Comparison of ENCODE assay signal across 18 cellular contexts in the genomic region with DNA sequence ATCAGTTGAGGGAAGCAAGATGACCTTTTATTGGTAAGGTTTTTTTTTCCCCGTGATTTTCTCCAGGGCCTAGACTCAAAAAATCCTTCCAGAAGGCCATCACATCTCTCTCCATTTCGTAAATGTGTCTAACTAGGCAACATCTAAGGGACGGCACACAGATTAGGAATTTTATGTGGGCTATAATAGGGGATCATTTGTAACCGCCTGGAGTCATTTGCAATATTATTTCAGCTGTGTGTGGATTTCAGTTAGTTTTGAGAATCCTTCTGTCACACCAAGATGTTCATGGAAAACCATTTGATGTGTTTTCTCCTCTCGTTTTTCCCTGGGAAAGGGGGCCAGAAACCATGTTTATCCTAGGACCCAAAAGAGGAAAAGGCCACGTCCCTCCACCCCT.
DNase-seq lines count a peak whose midpoint lies in the region; ATAC-seq and TF ChIP-seq lines count a peak whose summit lies in the region.
"Had no signal": no experiment of that assay in that cellular context is flagged by ENCODE, and none has a peak within 500 bp of the region (broad histone marks: within the 10 kb centered on the region; RNA-seq: fewer than 3 reads in every experiment).

No MANE protein-coding gene starts in this region.

- H3K4me3 ChIP-seq in CD8-positive, alpha-beta memory T cell (ENCODE audit: low read length), result no peak overlapping the region
- H3K4me3 ChIP-seq: GM12878, GM23338 had no signal

- no peaks in the 10 kb centered on the region for H3K4me1 ChIP-seq in CD8-positive, alpha-beta memory T cell (ENCODE audit: insufficient read depth, low read length)

- no peaks in the 10 kb centered on the region for H3K9me3 ChIP-seq in CD8-positive, alpha-beta memory T cell (ENCODE audit: low read length)
- H3K9me3 ChIP-seq: Caco-2 had no signal

- H3K36me3 Mint-ChIP-seq in CD8-positive, alpha-beta memory T cell, result no peaks in the 10 kb centered on the region
- H3K36me3 Mint-ChIP-seq: CD4-positive, alpha-beta memory T cell had no signal

- H3K27me3 ChIP-seq in CD8-positive, alpha-beta memory T cell (ENCODE audit: insufficient read depth, low read length, poor library complexity, severe bottlenecking), result no peaks in the 10 kb centered on the region

- intact Hi-C loops in sciatic nerve (cut with DNase I), result no loop called here

- peaks cover 9 to 11% of the 10 kb centered on the region in 2 donors for H3K27me3 Mint-ChIP-seq in CD8-positive, alpha-beta memory T cell

- no peak overlapping the region for H3K27ac ChIP-seq in CD8-positive, alpha-beta memory T cell (ENCODE audit: low read depth, low read length)

- DNase-seq in RPMI7951 (ENCODE audit: low read depth), result peak; percentile 17
- peak; percentile 50 for DNase-seq in myocyte (ENCODE audit: low read depth)
- no peak for DNase-seq in sciatic nerve (ENCODE audit: low spot score)
- DNase-seq in HEK293T (ENCODE audit: extremely low spot score), result no peak
- no peak for DNase-seq in cerebellar cortex (ENCODE audit: low spot score)
- DNase-seq in CD8-positive, alpha-beta memory T cell, result no peak
- DNase-seq: C1 segment of cervical spinal cord; Caco-2; CD4-positive, alpha-beta memory T cell; DMS153; DND-41; EL; GDM1; H9; HFFc6 had no signal

- POLR2A ChIA-PET in HEK293T (lab: Yijun Ruan, JAX), result no interaction called here
- POLR2A ChIA-PET in CD8-positive, alpha-beta memory T cell (lab: Charles Lee), result no interaction called here

- no peaks in the 10 kb centered on the region for H3K4me1 Mint-ChIP-seq in CD8-positive, alpha-beta memory T cell
- H3K4me1 Mint-ChIP-seq: CD4-positive, alpha-beta memory T cell; GM23338 had no signal

- no peak overlapping the region for H3K4me3 Mint-ChIP-seq in CD8-positive, alpha-beta memory T cell
- H3K4me3 Mint-ChIP-seq: CD4-positive, alpha-beta memory T cell; GM23338; H9; HFFc6 had no signal

- no peaks in the 10 kb centered on the region for H3K36me3 ChIP-seq in CD8-positive, alpha-beta memory T cell (ENCODE audit: insufficient read depth, low read length)

- CTCF ChIA-PET in HEK293T (lab: Yijun Ruan, JAX), result no interaction called here
- CTCF ChIA-PET in CD8-positive, alpha-beta memory T cell (lab: Charles Lee), result no interaction called here

- peak; percentile 81 for ATAC-seq in sciatic nerve
- ATAC-seq: GM12878, GM23338, HCT116 had no signal

- peak overlapping the region in 1 of 8 donors; percentile 22 for H3K27ac Mint-ChIP-seq in CD8-positive, alpha-beta memory T cell
- H3K27ac Mint-ChIP-seq: CD4-positive, alpha-beta memory T cell; GM23338; H9; HFFc6 had no signal

- H3K9me3 Mint-ChIP-seq in CD8-positive, alpha-beta memory T cell, result no peaks in the 10 kb centered on the region
- H3K9me3 Mint-ChIP-seq: CD4-positive, alpha-beta memory T cell; GM23338; H9; HFFc6 had no signal

TF ChIP-seq in HEK293T, 16 proteins besides CTCF, POLR2A, EP300 and RAD21:
- TF ChIP-seq ELF4 (IDR thresholded peaks at IDR 0.05) (no peak), ARNT (IDR thresholded peaks at IDR 0.05) (no peak), FOXM1 (IDR thresholded peaks at IDR 0.05; ENCODE audit: borderline replicate concordance) (no peak), ZNF384 (IDR thresholded peaks at IDR 0.05) (no peak), NFRKB (IDR thresholded peaks at IDR 0.05) (no peak), SP1 (IDR thresholded peaks at IDR 0.05) (no peak), LEF1 (IDR thresholded peaks at IDR 0.05; ENCODE audit: borderline replicate concordance) (no peak), FOXK2 (IDR thresholded peaks at IDR 0.05) (no peak), BHLHE40 (IDR thresholded peaks at IDR 0.05; ENCODE audit: borderline replicate concordance) (no peak), SUZ12 (IDR thresholded peaks at IDR 0.05) (no peak), L3MBTL2 (conservative IDR thresholded peaks at IDR 0.05) (no peak), FOXA1 (IDR thresholded peaks at IDR 0.05) (no peak), CTBP1 (IDR thresholded peaks at IDR 0.05; ENCODE audit: borderline replicate concordance) (no peak)
- TF ChIP-seq, protein P1, sequence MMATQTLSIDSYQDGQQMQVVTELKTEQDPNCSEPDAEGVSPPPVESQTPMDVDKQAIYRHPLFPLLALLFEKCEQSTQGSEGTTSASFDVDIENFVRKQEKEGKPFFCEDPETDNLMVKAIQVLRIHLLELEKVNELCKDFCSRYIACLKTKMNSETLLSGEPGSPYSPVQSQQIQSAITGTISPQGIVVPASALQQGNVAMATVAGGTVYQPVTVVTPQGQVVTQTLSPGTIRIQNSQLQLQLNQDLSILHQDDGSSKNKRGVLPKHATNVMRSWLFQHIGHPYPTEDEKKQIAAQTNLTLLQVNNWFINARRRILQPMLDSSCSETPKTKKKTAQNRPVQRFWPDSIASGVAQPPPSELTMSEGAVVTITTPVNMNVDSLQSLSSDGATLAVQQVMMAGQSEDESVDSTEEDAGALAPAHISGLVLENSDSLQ (IDR thresholded peaks at IDR 0.05), result no peak
TF ChIP-seq in HEK293T: peak in this region for 0.

Comparison
In these comparisons a context has a peak if more than half of its experiments do, and no peak if none do; other contexts are left out.
1. DNase-seq: peak in RPMI7951 (single experiment) and myocyte (single experiment); none in sciatic nerve (single experiment), HEK293T (single experiment), cerebellar cortex (single experiment) and CD8-positive, alpha-beta memory T cell (0 of 5).